Comparison of ENCODE assay signal across 8 cellular contexts in the genomic region with DNA sequence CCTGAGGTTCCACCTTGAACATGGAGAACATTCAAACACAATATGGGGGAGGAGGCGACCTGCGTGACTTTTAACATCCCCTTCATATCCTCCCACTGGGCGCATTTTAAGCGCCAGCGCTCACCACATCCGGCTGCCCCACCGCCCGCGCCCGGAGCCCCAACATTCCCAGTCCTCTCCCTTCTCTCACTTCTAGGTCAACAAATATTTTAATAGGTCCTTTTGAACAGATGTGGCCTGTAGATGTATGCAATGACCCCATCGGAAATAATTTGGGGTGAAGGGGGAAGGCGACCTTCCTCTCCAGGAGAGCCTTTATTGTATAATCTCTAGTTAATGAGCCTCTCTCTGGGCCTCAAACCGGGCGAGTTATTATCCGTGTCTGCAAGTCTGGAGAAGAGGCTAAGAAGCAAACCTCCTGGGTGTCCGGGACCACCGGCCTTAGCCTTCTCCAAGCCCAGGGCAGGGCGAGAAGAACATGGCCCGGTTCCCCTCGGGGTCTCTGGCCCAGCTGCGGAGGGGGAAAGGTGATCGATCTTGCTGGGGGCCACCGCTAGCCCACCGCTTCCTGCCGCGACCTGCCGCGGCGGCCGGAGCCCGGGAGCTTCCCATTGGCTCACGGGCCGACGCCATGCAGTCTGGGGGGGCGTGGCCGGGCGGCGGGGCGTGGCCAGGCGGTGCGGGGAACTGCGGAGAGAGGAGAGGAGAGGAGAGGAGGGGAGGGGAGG.
A peak's percentile ranks its signal among the peaks of the same experiment; 100 is the strongest.
DNase-seq lines count a peak whose midpoint lies in the region; TF ChIP-seq lines count a peak whose summit lies in the region.

No MANE protein-coding gene starts in this region.

- no peaks in the 10 kb centered on the region for H3K9me3 ChIP-seq in HUES48 (ENCODE audit: control insufficient read depth, insufficient read depth, low read length)

- no peaks in the 10 kb centered on the region for H3K36me3 ChIP-seq in HUES48 (ENCODE audit: control insufficient read depth, insufficient read depth, low read length)
- H3K36me3 ChIP-seq in kidney epithelial cell (ENCODE audit: control insufficient read depth, insufficient read depth, low read length) = no peaks in the 10 kb centered on the region

- peaks cover 10% of the 10 kb centered on the region for H3K27me3 ChIP-seq in HUES48 (ENCODE audit: control insufficient read depth, insufficient read depth, low read length)
- H3K27me3 ChIP-seq in kidney epithelial cell (ENCODE audit: control insufficient read depth, insufficient read depth, low read length) = no peaks in the 10 kb centered on the region

- peak; percentile 47 for DNase-seq in GM19240 (ENCODE audit: insufficient read length, low spot score)
- peak; percentile 78 for DNase-seq in cerebellar cortex (ENCODE audit: low spot score)
- no peak for DNase-seq in kidney epithelial cell (ENCODE audit: low read depth)
- DNase-seq in stimulated activated CD4-positive, alpha-beta T cell treated with anti-CD3 and anti-CD28 coated beads, Interleukin-12 subunit alpha, Interleukin-12 subunit beta, amount 100 ng/mL, for 48 hours (ENCODE audit: low read depth in 2 of 3, low spot score in 1 of 3) = peak; percentile 42 to 58 (median 55)
- DNase-seq in NCI-H1417 treated with DMSO at 0.1 percent for 48 hours (lab: John Stamatoyannopoulos, UW) = no peak
- DNase-seq in NCI-H2107 treated with DMSO at 0.1 percent for 48 hours (lab: John Stamatoyannopoulos, UW; ENCODE audit: unreplicated experiment) = no peak

- peak overlapping the region; percentile 87 for H3K4me3 ChIP-seq in HUES48 (ENCODE audit: low read depth, low read length)
- H3K4me3 ChIP-seq in WI38 (ENCODE audit: low read depth, low read length) = peak overlapping the region; percentile 69
- H3K4me3 ChIP-seq in kidney epithelial cell (ENCODE audit: low read depth, low read length) = peak overlapping the region; percentile 56

- H3K27ac ChIP-seq in HUES48 (ENCODE audit: low read depth, low read length) = peak overlapping the region; percentile 82

- peaks cover 20% of the 10 kb centered on the region for H3K4me1 ChIP-seq in HUES48 (ENCODE audit: control insufficient read depth, insufficient read depth, low read length)

- H3K9ac ChIP-seq in HUES48 (ENCODE audit: low read depth, low read length) = peak overlapping the region; percentile 73

- TF ChIP-seq CTCF in WI38 (IDR thresholded peaks at IDR 0.05; ENCODE audit: low read depth, low read length) = no peak
- TF ChIP-seq CTCF in kidney epithelial cell (IDR thresholded peaks at IDR 0.05; ENCODE audit: insufficient read depth, low read length, poor library complexity, severe bottlenecking) = no peak

Comparison
In these comparisons a context has a peak if more than half of its experiments do, and no peak if none do; other contexts are left out.
1. DNase-seq: peak in GM19240 (single experiment), cerebellar cortex (single experiment) and stimulated activated CD4-positive, alpha-beta T cell treated with anti-CD3 and anti-CD28 coated beads, Interleukin-12 subunit alpha, Interleukin-12 subunit beta, amount 100 ng/mL, for 48 hours (3 of 3); none in kidney epithelial cell (single experiment), NCI-H1417 treated with DMSO at 0.1 percent for 48 hours (single experiment) and NCI-H2107 treated with DMSO at 0.1 percent for 48 hours (single experiment).
2. Peak in every context shown above with its lines, with median percentiles within 50 percentile points of each other: H3K4me3 ChIP-seq.